In genomic region chr4:17511041-17511949, GRCh38 we compare ENCODE assay signal across 2 cellular contexts.
TF ChIP-seq lines count a peak whose summit lies in the region.

No MANE protein-coding gene starts in this region.

TF ChIP-seq in GM23338, 12 proteins besides CTCF, POLR2A, EP300 and RAD21:
- TF ChIP-seq NANOG (IDR thresholded peaks at IDR 0.05; ENCODE audit: borderline replicate concordance) (no peak), ZNF331 (CRISPR knock-in tag; IDR thresholded peaks at IDR 0.05; ENCODE audit: low read depth) (no peak), ZNF462 (CRISPR knock-in tag; IDR thresholded peaks at IDR 0.05) (no peak), ZNF114 (CRISPR knock-in tag; IDR thresholded peaks at IDR 0.05) (no peak), POLR2AphosphoS5 (IDR thresholded peaks at IDR 0.05; ENCODE audit: low read depth) (no peak), STAT1 (IDR thresholded peaks at IDR 0.05; ENCODE audit: unreplicated experiment) (no peak), JUNB (IDR thresholded peaks at IDR 0.05; ENCODE audit: unreplicated experiment) (no peak), EZH2 (IDR thresholded peaks at IDR 0.05; ENCODE audit: low read depth, unreplicated experiment) (no peak), EZH2phosphoT487 (IDR thresholded peaks at IDR 0.05; ENCODE audit: unreplicated experiment) (no peak), CREB1 (CRISPR knock-in tag; IDR thresholded peaks at IDR 0.05; ENCODE audit: low read depth) (no peak)
- TF ChIP-seq, protein P1, sequence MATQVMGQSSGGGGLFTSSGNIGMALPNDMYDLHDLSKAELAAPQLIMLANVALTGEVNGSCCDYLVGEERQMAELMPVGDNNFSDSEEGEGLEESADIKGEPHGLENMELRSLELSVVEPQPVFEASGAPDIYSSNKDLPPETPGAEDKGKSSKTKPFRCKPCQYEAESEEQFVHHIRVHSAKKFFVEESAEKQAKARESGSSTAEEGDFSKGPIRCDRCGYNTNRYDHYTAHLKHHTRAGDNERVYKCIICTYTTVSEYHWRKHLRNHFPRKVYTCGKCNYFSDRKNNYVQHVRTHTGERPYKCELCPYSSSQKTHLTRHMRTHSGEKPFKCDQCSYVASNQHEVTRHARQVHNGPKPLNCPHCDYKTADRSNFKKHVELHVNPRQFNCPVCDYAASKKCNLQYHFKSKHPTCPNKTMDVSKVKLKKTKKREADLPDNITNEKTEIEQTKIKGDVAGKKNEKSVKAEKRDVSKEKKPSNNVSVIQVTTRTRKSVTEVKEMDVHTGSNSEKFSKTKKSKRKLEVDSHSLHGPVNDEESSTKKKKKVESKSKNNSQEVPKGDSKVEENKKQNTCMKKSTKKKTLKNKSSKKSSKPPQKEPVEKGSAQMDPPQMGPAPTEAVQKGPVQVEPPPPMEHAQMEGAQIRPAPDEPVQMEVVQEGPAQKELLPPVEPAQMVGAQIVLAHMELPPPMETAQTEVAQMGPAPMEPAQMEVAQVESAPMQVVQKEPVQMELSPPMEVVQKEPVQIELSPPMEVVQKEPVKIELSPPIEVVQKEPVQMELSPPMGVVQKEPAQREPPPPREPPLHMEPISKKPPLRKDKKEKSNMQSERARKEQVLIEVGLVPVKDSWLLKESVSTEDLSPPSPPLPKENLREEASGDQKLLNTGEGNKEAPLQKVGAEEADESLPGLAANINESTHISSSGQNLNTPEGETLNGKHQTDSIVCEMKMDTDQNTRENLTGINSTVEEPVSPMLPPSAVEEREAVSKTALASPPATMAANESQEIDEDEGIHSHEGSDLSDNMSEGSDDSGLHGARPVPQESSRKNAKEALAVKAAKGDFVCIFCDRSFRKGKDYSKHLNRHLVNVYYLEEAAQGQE (IDR thresholded peaks at IDR 0.05; ENCODE audit: unreplicated experiment) = no peak
- TF ChIP-seq, protein P2, sequence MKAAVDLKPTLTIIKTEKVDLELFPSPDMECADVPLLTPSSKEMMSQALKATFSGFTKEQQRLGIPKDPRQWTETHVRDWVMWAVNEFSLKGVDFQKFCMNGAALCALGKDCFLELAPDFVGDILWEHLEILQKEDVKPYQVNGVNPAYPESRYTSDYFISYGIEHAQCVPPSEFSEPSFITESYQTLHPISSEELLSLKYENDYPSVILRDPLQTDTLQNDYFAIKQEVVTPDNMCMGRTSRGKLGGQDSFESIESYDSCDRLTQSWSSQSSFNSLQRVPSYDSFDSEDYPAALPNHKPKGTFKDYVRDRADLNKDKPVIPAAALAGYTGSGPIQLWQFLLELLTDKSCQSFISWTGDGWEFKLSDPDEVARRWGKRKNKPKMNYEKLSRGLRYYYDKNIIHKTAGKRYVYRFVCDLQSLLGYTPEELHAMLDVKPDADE (IDR thresholded peaks at IDR 0.05) = no peak

TF ChIP-seq in endothelial cell of umbilical vein, 7 proteins besides CTCF, POLR2A, EP300 and RAD21:
- TF ChIP-seq JUN (IDR thresholded peaks at IDR 0.05; ENCODE audit: borderline replicate concordance, insufficient read depth, insufficient read length, low read depth) = no peak
- TF ChIP-seq EZH2 (IDR thresholded peaks at IDR 0.05; ENCODE audit: borderline replicate concordance, low read depth, low read length, severe bottlenecking) = no peak
- no peak for TF ChIP-seq POLR2AphosphoS5 (IDR thresholded peaks at IDR 0.05; ENCODE audit: insufficient read depth, low read depth, low read length)
- TF ChIP-seq, protein P3, sequence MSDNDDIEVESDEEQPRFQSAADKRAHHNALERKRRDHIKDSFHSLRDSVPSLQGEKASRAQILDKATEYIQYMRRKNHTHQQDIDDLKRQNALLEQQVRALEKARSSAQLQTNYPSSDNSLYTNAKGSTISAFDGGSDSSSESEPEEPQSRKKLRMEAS (IDR thresholded peaks at IDR 0.05; ENCODE audit: insufficient read depth, insufficient read length) = peak; percentile 18
- no peak for TF ChIP-seq FOS (IDR thresholded peaks at IDR 0.05; ENCODE audit: borderline replicate concordance, insufficient read depth, low read length)
- no peak for TF ChIP-seq GATA2 (IDR thresholded peaks at IDR 0.05; ENCODE audit: insufficient read depth, insufficient read length, low read depth, low read length)
- no peak for TF ChIP-seq MYC (IDR thresholded peaks at IDR 0.05; ENCODE audit: low read depth, low read length)
TF ChIP-seq in endothelial cell of umbilical vein: peak in this region for 1.
